Comparison of ENCODE assay signal across 31 cellular contexts in genomic region chr9:26165426-26165825, GRCh38.
DNase-seq lines count a peak whose midpoint lies in the region; ATAC-seq, FAIRE-seq and TF ChIP-seq lines count a peak whose summit lies in the region.
"Had no signal": no experiment of that assay in that cellular context is flagged by ENCODE, and none has a peak within 500 bp of the region (broad histone marks: within the 10 kb centered on the region; RNA-seq: fewer than 3 reads in every experiment).

No MANE protein-coding gene starts in this region.

- H3K27me3 ChIP-seq in HepG2 (ENCODE audit: control insufficient read depth in 1 of 2, insufficient read depth in 2 of 2, low read length in 2 of 2) (no peaks in the 10 kb centered on the region), right lobe of liver (no peaks in the 10 kb centered on the region), mesenchymal stem cell (ENCODE audit: control insufficient read depth in 1 of 2, insufficient read depth in 1 of 2, low read length in 2 of 2) (no peaks in the 10 kb centered on the region)
- H3K27me3 ChIP-seq: BE2C; BLaER1; BLaER1 treated with 17β-estradiol and CSF1 and Interleukin-3, amounts not matched to agents 10 nM and 100 nM had no signal

- H3K4ac ChIP-seq in mesenchymal stem cell (ENCODE audit: low read depth in 1 of 2, low read length in 2 of 2) = no peak overlapping the region

- H2AFZ ChIP-seq in HepG2 (ENCODE audit: low read length) (no peak overlapping the region), mesenchymal stem cell (ENCODE audit: low read depth, low read length) (no peak overlapping the region)

- no peaks in the 10 kb centered on the region for H4K20me1 ChIP-seq in HepG2 (ENCODE audit: insufficient read depth, low read length)
- H4K20me1 ChIP-seq: BLaER1; BLaER1 treated with 17β-estradiol and CSF1 and Interleukin-3, amounts not matched to agents 10 nM and 100 nM had no signal

- FAIRE-seq in HepG2 (lab: Jason Lieb, UNC) = no peak
- FAIRE-seq: A204.1, A549, D721Med had no signal

- TF ChIP-seq EP300 in HepG2 (IDR thresholded peaks at IDR 0.05; ENCODE audit: low read depth in 2 of 2, low read length in 2 of 2) (no peak), HepG2 (CRISPR knock-in tag; IDR thresholded peaks at IDR 0.05; ENCODE audit: borderline replicate concordance) (no peak)

- H2BK120ac ChIP-seq in mesenchymal stem cell (ENCODE audit: low read depth, low read length) = no peak overlapping the region

- no peak overlapping the region for H3K18ac ChIP-seq in mesenchymal stem cell (ENCODE audit: low read depth in 1 of 2, low read length in 2 of 2)

- POLR2A ChIA-PET in HepG2 (lab: Yijun Ruan, JAX) = no interaction called here

- no peak for TF ChIP-seq POLR2A in HepG2 (IDR thresholded peaks at IDR 0.05; ENCODE audit: insufficient read depth in 1 of 2, low read depth in 2 of 2, low read length in 2 of 2)
- no peak for TF ChIP-seq POLR2A in right lobe of liver (IDR thresholded peaks at IDR 0.05)

- no peak overlapping the region for H2BK5ac ChIP-seq in mesenchymal stem cell (ENCODE audit: low read depth, low read length, poor library complexity, severe bottlenecking)

- H3K4me2 ChIP-seq in HepG2 (ENCODE audit: low read depth, low read length) (no peak overlapping the region), mesenchymal stem cell (ENCODE audit: low read length, poor library complexity, severe bottlenecking) (no peak overlapping the region)
- H3K4me2 ChIP-seq: A549; BLaER1; BLaER1 treated with 17β-estradiol and CSF1 and Interleukin-3, amounts not matched to agents 10 nM and 100 nM had no signal

- H3K4me3 ChIP-seq in HepG2 (replicated peaks in 1 of 3; ENCODE audit: insufficient read depth in 1 of 3, low read depth in 2 of 3, low read length in 3 of 3) = no peak overlapping the region
- H3K4me3 ChIP-seq in right lobe of liver = no peak overlapping the region
- no peak overlapping the region for H3K4me3 ChIP-seq in mesenchymal stem cell (ENCODE audit: insufficient read depth in 1 of 2, low read depth in 1 of 2, low read length in 2 of 2)
- H3K4me3 ChIP-seq: A549; BLaER1; BLaER1 treated with 17β-estradiol and CSF1 and Interleukin-3, amounts not matched to agents 10 nM and 100 nM had no signal

- H3K23ac ChIP-seq in mesenchymal stem cell (ENCODE audit: low read length in 2 of 2) = no peak overlapping the region

- intact Hi-C loops in HepG2 (cut with micrococcal nuclease; ENCODE audit: unreplicated experiment) (no loop called here), right lobe of liver (cut with DNase I) (no loop called here)

- no peaks in the 10 kb centered on the region for H3K36me3 ChIP-seq in HepG2 (replicated peaks in 1 of 2; ENCODE audit: control insufficient read depth in 1 of 2, insufficient read depth in 2 of 2, low read length in 2 of 2)
- H3K36me3 ChIP-seq in right lobe of liver = no peaks in the 10 kb centered on the region
- no peaks in the 10 kb centered on the region for H3K36me3 ChIP-seq in mesenchymal stem cell (ENCODE audit: control insufficient read depth in 1 of 2, insufficient read depth in 2 of 2, low read depth in 1 of 2, low read length in 2 of 2)
- H3K36me3 ChIP-seq: BE2C; BLaER1; BLaER1 treated with 17β-estradiol and CSF1 and Interleukin-3, amounts not matched to agents 10 nM and 100 nM had no signal

- no peak overlapping the region for H3K9ac ChIP-seq in HepG2 (ENCODE audit: insufficient read depth, low read depth, low read length)
- H3K9ac ChIP-seq in mesenchymal stem cell (ENCODE audit: low read length) = no peak overlapping the region
- H3K9ac ChIP-seq: BLaER1; BLaER1 treated with 17β-estradiol and CSF1 and Interleukin-3, amounts not matched to agents 10 nM and 100 nM had no signal

- 20% methylated on average over 3 of the region's 3 CpGs for WGBS in HepG2 (ENCODE audit: low lambda C conversion rate)
- 72% methylated on average over 3 of the region's 3 CpGs for WGBS in right lobe of liver (ENCODE audit: insufficient coverage, low coverage, low lambda C conversion rate, missing lambda C conversion rate)
- no CpG with 5 or more reads among the region's 3 CpGs for WGBS in mesenchymal stem cell

- DNase-seq in HepG2 (ENCODE audit: low spot score) (no peak), right lobe of liver (no peak), mesenchymal stem cell (no peak), amniotic stem cell (lab: John Stamatoyannopoulos, UW) (no peak)
- DNase-seq: 8988T; ACHN; AML-193; BE2C; C1 segment of cervical spinal cord; Caco-2; Calu3; CD4-positive, alpha-beta memory T cell; CD4-positive, alpha-beta T cell; CD4-positive, CD25-positive, alpha-beta regulatory T cell; CD8-positive, alpha-beta memory T cell; CD8-positive, alpha-beta T cell; COR-L47; DMS 273 treated with DMSO at 0.1 percent for 48 hours; DMS153; DMS53; DMS79; DMS79 treated with DMSO at 0.1 percent for 48 hours; DND-41; EL had no signal

- BruUV-seq in HepG2 (replicated peaks; lab: Mats Ljungman, UMichigan) = no TSS peak

- in situ Hi-C loops in HepG2 (cut with HindIII; ENCODE audit: extremely low pct_ligation_motif_present, low pct_unique_long_range_greater_than_20kb) = no loop called here

- no peak overlapping the region for H4K91ac ChIP-seq in mesenchymal stem cell (ENCODE audit: low read length)

- H2BK15ac ChIP-seq in mesenchymal stem cell (ENCODE audit: low read depth, poor library complexity, severe bottlenecking) = no peak overlapping the region

- H2BK12ac ChIP-seq in mesenchymal stem cell (ENCODE audit: low read length in 2 of 2) = no peak overlapping the region

- peaks cover 11% of the 10 kb centered on the region for H3K9me3 ChIP-seq in HepG2 (ENCODE audit: low read length)
- no peaks in the 10 kb centered on the region for H3K9me3 ChIP-seq in right lobe of liver
- H3K9me3 ChIP-seq in mesenchymal stem cell (ENCODE audit: control insufficient read depth, low read length) = no peaks in the 10 kb centered on the region
- H3K9me3 ChIP-seq: A549; BE2C; BLaER1; BLaER1 treated with 17β-estradiol and CSF1 and Interleukin-3, amounts not matched to agents 10 nM and 100 nM; Caco-2 had no signal

- no peak overlapping the region for H3K27ac ChIP-seq in HepG2 (ENCODE audit: extremely low read length, insufficient read depth, low read length)
- H3K27ac ChIP-seq in right lobe of liver = no peak overlapping the region
- H3K27ac ChIP-seq in mesenchymal stem cell (ENCODE audit: low read length, poor library complexity, severe bottlenecking) = no peak overlapping the region
- H3K27ac ChIP-seq: 22Rv1; A549; BLaER1; BLaER1 treated with 17β-estradiol and CSF1 and Interleukin-3, amounts not matched to agents 10 nM and 100 nM; C4-2B had no signal

- CTCF ChIA-PET in HepG2 (lab: Yijun Ruan, JAX; ENCODE audit: low intra/inter-chr PET ratio, low total read pairs) = no interaction called here

- H4K8ac ChIP-seq in mesenchymal stem cell (ENCODE audit: low read length) = no peak overlapping the region

- H3K79me2 ChIP-seq in HepG2 (ENCODE audit: insufficient read depth, low read length) = no peaks in the 10 kb centered on the region

- H3K14ac ChIP-seq in mesenchymal stem cell (ENCODE audit: low read length in 2 of 2) = no peak overlapping the region

- H3K4me1 ChIP-seq in HepG2 (ENCODE audit: insufficient read depth, low read length) (no peaks in the 10 kb centered on the region), right lobe of liver (no peaks in the 10 kb centered on the region), mesenchymal stem cell (ENCODE audit: control insufficient read depth, insufficient read depth, low read depth, low read length) (no peaks in the 10 kb centered on the region)
- H3K4me1 ChIP-seq: BE2C, BLaER1, Caco-2 had no signal

- TF ChIP-seq RAD21 in HepG2 (CRISPR knock-in tag; IDR thresholded peaks at IDR 0.05) = no peak

- ATAC-seq in HepG2 = no peak
- ATAC-seq in right lobe of liver = no peak
- ATAC-seq: A549; CD8-positive, alpha-beta T cell had no signal

- H3K79me1 ChIP-seq in mesenchymal stem cell (replicated peaks; ENCODE audit: low read length, poor library complexity, severe bottlenecking) = no peaks in the 10 kb centered on the region

- TF ChIP-seq CTCF in HepG2 (CRISPR knock-in tag; IDR thresholded peaks at IDR 0.05) (no peak), right lobe of liver (IDR thresholded peaks at IDR 0.05) (no peak)

- peak overlapping the region; percentile 27 for H2AK5ac ChIP-seq in mesenchymal stem cell (ENCODE audit: low read length, severe bottlenecking)

TF ChIP-seq in HepG2, 621 proteins besides CTCF, POLR2A, EP300 and RAD21:
- TF ChIP-seq ATF7 (IDR thresholded peaks at IDR 0.05) = peak; percentile 80
- TF ChIP-seq ATF7 (CRISPR knock-in tag; IDR thresholded peaks at IDR 0.05) = no peak
- peak; percentile 67 for TF ChIP-seq CREB1 (IDR thresholded peaks at IDR 0.05)
- no peak for TF ChIP-seq CREB1 (CRISPR knock-in tag; IDR thresholded peaks at IDR 0.05)
- TF ChIP-seq CC2D1A (CRISPR knock-in tag; IDR thresholded peaks at IDR 0.05) = no peak
- no peak for TF ChIP-seq ZNF773 (CRISPR knock-in tag; IDR thresholded peaks at IDR 0.05; ENCODE audit: borderline replicate concordance)
